Comparison of ENCODE assay signal across 12 cellular contexts in the genomic region with DNA sequence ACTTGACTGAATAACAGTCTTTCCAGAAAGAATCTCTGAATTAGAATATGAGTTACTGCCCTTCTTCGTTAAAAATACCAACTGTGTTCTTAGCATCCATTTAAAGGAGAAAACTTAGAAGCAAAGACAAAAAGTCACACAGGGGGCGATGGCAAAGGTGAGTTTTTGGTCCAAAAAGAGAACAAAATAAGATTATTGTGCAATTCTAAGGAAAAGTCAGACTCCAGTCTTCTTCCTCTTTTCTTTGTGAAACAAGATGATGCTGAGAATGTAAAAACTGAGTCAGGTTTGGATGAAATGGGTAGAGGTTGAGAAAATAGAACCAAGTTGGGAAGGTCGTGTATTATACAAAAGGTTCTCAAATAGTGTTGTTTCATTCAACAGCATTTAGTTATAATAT. TPM values are rescaled to one million over a fixed set of nuclear protein-coding genes. Genes with fewer than 3 reads are reported as not detected.
DNase-seq lines count a peak whose midpoint lies in the region; ATAC-seq, FAIRE-seq and TF ChIP-seq lines count a peak whose summit lies in the region.
"Had no signal": no experiment of that assay in that cellular context is flagged by ENCODE, and none has a peak within 500 bp of the region (broad histone marks: within the 10 kb centered on the region; RNA-seq: fewer than 3 reads in every experiment).

No MANE protein-coding gene starts in this region.

- no peaks in the 10 kb centered on the region for H3F3A ChIP-seq in SK-N-SH (replicated peaks; ENCODE audit: insufficient read depth)
- peaks cover 8% of the 10 kb centered on the region; the same call in 1 of the 2 replicates for H3F3A ChIP-seq in MM.1S (ENCODE audit: insufficient read depth, low read length)

- DNase-seq in SK-N-SH, result no peak
- DNase-seq in MM.1S, result no peak
- no peak for DNase-seq in astrocyte (ENCODE audit: low read depth)
- no peak for DNase-seq in superior temporal gyrus (ENCODE audit: extremely low spot score)
- no peak for DNase-seq in BE2C
- DNase-seq: 8988T, kidney, NCI-H2029 treated with DMSO at 0.1 percent for 48 hours had no signal

- no peak for TF ChIP-seq EP300 in SK-N-SH (IDR thresholded peaks at IDR 0.05; ENCODE audit: borderline replicate concordance in 1 of 2, low read depth in 1 of 2, low read length in 1 of 2)

- 85% methylated on average over 3 of the region's 3 CpGs for WGBS in SK-N-SH (ENCODE audit: low lambda C conversion rate)

- H3K36me3 Mint-ChIP-seq in astrocyte (ENCODE audit: low read depth, unreplicated experiment), result no peaks in the 10 kb centered on the region

- no peak for TF ChIP-seq RAD21 in SK-N-SH (IDR thresholded peaks at IDR 0.05; ENCODE audit: low read length)

- peaks cover 10 to 21% of the 10 kb centered on the region in 2 experiments for H3K36me3 ChIP-seq in SK-N-SH (replicated peaks in 1 of 2; ENCODE audit: control insufficient read depth in 1 of 2, insufficient read depth in 2 of 2, low read length in 1 of 2)
- H3K36me3 ChIP-seq in MM.1S (replicated peaks; ENCODE audit: insufficient read depth, low read length), result no peaks in the 10 kb centered on the region
- H3K36me3 ChIP-seq in astrocyte (ENCODE audit: insufficient read depth, low read length), result no peaks in the 10 kb centered on the region
- H3K36me3 ChIP-seq in neutrophil, result peaks cover 25% of the 10 kb centered on the region
- H3K36me3 ChIP-seq in BE2C, result peaks cover 11% of the 10 kb centered on the region

- H3K9me2 ChIP-seq in SK-N-SH (no peaks in the 10 kb centered on the region), MM.1S (replicated peaks; ENCODE audit: insufficient read depth, low read length) (no peaks in the 10 kb centered on the region)

- H3K4me2 ChIP-seq in SK-N-SH, result peak overlapping the region; percentile 88; the same call in 1 of the 2 replicates
- H3K4me2 ChIP-seq in MM.1S (ENCODE audit: low read depth, low read length), result peak overlapping the region; percentile 81
- peak overlapping the region; percentile 93 for H3K4me2 ChIP-seq in astrocyte (ENCODE audit: low read length)

- H4K20me1 ChIP-seq in SK-N-SH (ENCODE audit: insufficient read depth), result peaks cover 6% of the 10 kb centered on the region; the same call in 1 of the 2 replicates
- H4K20me1 ChIP-seq in MM.1S (ENCODE audit: insufficient read depth, low read length), result no peaks in the 10 kb centered on the region
- H4K20me1 ChIP-seq in astrocyte (ENCODE audit: insufficient read depth, low read length), result peaks cover 17% of the 10 kb centered on the region

- CTCF ChIA-PET in SK-N-SH (lab: Yijun Ruan, JAX), result interaction anchor here (1.0 to 2.2 kb wide), 2 partner anchors 66 to 366 kb away, joined by 3 to 8 read pairs; partner anchors contain the start of gene CEP162

- TF ChIP-seq CTCF in SK-N-SH (IDR thresholded peaks at IDR 0.05) (no peak), MM.1S (IDR thresholded peaks at IDR 0.05; ENCODE audit: low read length) (no peak), astrocyte (IDR thresholded peaks at IDR 0.05; ENCODE audit: insufficient read depth, low read depth, low read length) (no peak), neutrophil (IDR thresholded peaks at IDR 0.05) (no peak), BE2C (IDR thresholded peaks at IDR 0.05; ENCODE audit: low read depth, low read length) (no peak)

- H2AFZ ChIP-seq in SK-N-SH (ENCODE audit: low read depth), result no peak overlapping the region
- no peak overlapping the region for H2AFZ ChIP-seq in MM.1S (ENCODE audit: low read length)
- H2AFZ ChIP-seq in astrocyte (ENCODE audit: low read depth, low read length), result no peak overlapping the region

- H3K27me3 Mint-ChIP-seq in astrocyte (ENCODE audit: low read depth, unreplicated experiment), result no peaks in the 10 kb centered on the region

- no peaks in the 10 kb centered on the region for H3K9me3 ChIP-seq in SK-N-SH
- no peaks in the 10 kb centered on the region for H3K9me3 ChIP-seq in MM.1S (replicated peaks; ENCODE audit: insufficient read depth, low read length)
- no peaks in the 10 kb centered on the region for H3K9me3 ChIP-seq in astrocyte (ENCODE audit: insufficient read depth, low read depth, low read length)
- no peaks in the 10 kb centered on the region for H3K9me3 ChIP-seq in neutrophil
- no peaks in the 10 kb centered on the region for H3K9me3 ChIP-seq in BE2C

- ATAC-seq in SK-N-SH treated with all-trans-retinoic acid at 6 μM for 48 hours, result no peak
- ATAC-seq in GM21381 (IDR thresholded peaks at IDR 0.05; ENCODE audit: unreplicated experiment), result no peak

- H3K9ac ChIP-seq in SK-N-SH, result no peak overlapping the region
- peak overlapping the region; percentile 70; the same call in 1 of the 2 replicates for H3K9ac ChIP-seq in MM.1S (ENCODE audit: low read length)
- H3K9ac ChIP-seq in astrocyte (ENCODE audit: low read length), result no peak overlapping the region

- H3K79me2 ChIP-seq in SK-N-SH (ENCODE audit: insufficient read depth) (peaks cover 31% of the 10 kb centered on the region), MM.1S (ENCODE audit: low read length) (peaks cover 63% of the 10 kb centered on the region), astrocyte (ENCODE audit: insufficient read depth, low read length) (peaks cover 33% of the 10 kb centered on the region)

- no peaks in the 10 kb centered on the region for H3K9me3 Mint-ChIP-seq in astrocyte (ENCODE audit: unreplicated experiment)

- no peak for FAIRE-seq in astrocyte (lab: Jason Lieb, UNC)
- FAIRE-seq: kidney had no signal

- H3K4me3 Mint-ChIP-seq in astrocyte (ENCODE audit: unreplicated experiment), result peak overlapping the region; percentile 93

- no peaks in the 10 kb centered on the region for H3K27me3 ChIP-seq in SK-N-SH (ENCODE audit: insufficient read depth)
- no peaks in the 10 kb centered on the region for H3K27me3 ChIP-seq in MM.1S (replicated peaks; ENCODE audit: insufficient read depth, low read length)
- no peaks in the 10 kb centered on the region for H3K27me3 ChIP-seq in astrocyte (ENCODE audit: insufficient read depth, low read length)
- H3K27me3 ChIP-seq in neutrophil, result peaks cover 29% of the 10 kb centered on the region
- H3K27me3 ChIP-seq in BE2C, result no peaks in the 10 kb centered on the region

- H3K27ac Mint-ChIP-seq in astrocyte (ENCODE audit: unreplicated experiment), result no peak overlapping the region

- H3K4me3 ChIP-seq in SK-N-SH (ENCODE audit: low read depth in 2 of 2, low read length in 1 of 2) (peak overlapping the region in 1 of 2 experiments; percentile 85; a peak in 1 of 4 replicates), MM.1S (ENCODE audit: low read length) (peak overlapping the region; percentile 98), astrocyte (ENCODE audit: insufficient read depth, low read depth, low read length) (no peak overlapping the region), neutrophil (ENCODE audit: low read depth in 1 of 2, low read length in 1 of 2) (peak overlapping the region; percentile 91 to 93), BE2C (ENCODE audit: low read depth, low read length) (no peak overlapping the region)

- peaks cover 8% of the 10 kb centered on the region for H3K4me1 Mint-ChIP-seq in astrocyte (ENCODE audit: low read depth, unreplicated experiment)

- H3K27ac ChIP-seq in SK-N-SH (ENCODE audit: low read depth in 2 of 2, low read length in 1 of 2) (no peak overlapping the region), MM.1S (ENCODE audit: low read length) (peak overlapping the region; percentile 87; the same call in 1 of the 2 replicates), astrocyte (ENCODE audit: low read depth, low read length) (no peak overlapping the region), neutrophil (peak overlapping the region; percentile 94)

- POLR2A ChIA-PET in SK-N-SH (lab: Yijun Ruan, JAX), result no interaction called here

- peaks cover 4 to 10% of the 10 kb centered on the region in 2 experiments; a peak in 3 of 4 replicates for H3K4me1 ChIP-seq in SK-N-SH (ENCODE audit: control insufficient read depth in 1 of 2, insufficient read depth in 2 of 2, low read depth in 1 of 2, low read length in 1 of 2)
- peaks cover 21% of the 10 kb centered on the region for H3K4me1 ChIP-seq in MM.1S (ENCODE audit: low read length)
- peaks cover 4% of the 10 kb centered on the region for H3K4me1 ChIP-seq in astrocyte (ENCODE audit: insufficient read depth, low read length)
- peaks cover 28 to 29% of the 10 kb centered on the region in 2 experiments for H3K4me1 ChIP-seq in neutrophil (ENCODE audit: control insufficient read depth in 1 of 2, insufficient read depth in 1 of 2, low read depth in 1 of 2, low read length in 1 of 2)
- H3K4me1 ChIP-seq in BE2C, result 0 out of 2 replicates have a peak, but pooled peaks cover 5% of the 10 kb centered on the region

TF ChIP-seq in SK-N-SH, 30 proteins besides CTCF, POLR2A, EP300 and RAD21 (continues in another document):
- TF ChIP-seq FOXM1 (IDR thresholded peaks at IDR 0.05; ENCODE audit: low read depth), result no peak
- no peak for TF ChIP-seq FOXJ3 (CRISPR knock-in tag; IDR thresholded peaks at IDR 0.05)
- no peak for TF ChIP-seq SIN3A (IDR thresholded peaks at IDR 0.05; ENCODE audit: borderline replicate concordance, low read depth, low read length)
- no peak for TF ChIP-seq TCF12 (IDR thresholded peaks at IDR 0.05)
- no peak for TF ChIP-seq NRF1 (IDR thresholded peaks at IDR 0.05; ENCODE audit: low read depth, low read length)
- no peak for TF ChIP-seq JUND (IDR thresholded peaks at IDR 0.05)
- TF ChIP-seq RCOR1 (IDR thresholded peaks at IDR 0.05; ENCODE audit: low read length), result no peak
- TF ChIP-seq RFX5 (IDR thresholded peaks at IDR 0.05; ENCODE audit: low read length), result no peak
- TF ChIP-seq MXI1 (IDR thresholded peaks at IDR 0.05; ENCODE audit: low read depth, low read length), result no peak

TF ChIP-seq in SK-N-SH treated with all-trans-retinoic acid at 6 μM for 48 hours, 23 proteins besides CTCF, POLR2A, EP300 and RAD21 (continues in another document):
- no peak for TF ChIP-seq TCF4 (CRISPR knock-in tag; IDR thresholded peaks at IDR 0.05; ENCODE audit: borderline replicate concordance)
- TF ChIP-seq ISL1 (CRISPR knock-in tag; IDR thresholded peaks at IDR 0.05), result no peak
- TF ChIP-seq GLIS3 (CRISPR knock-in tag; IDR thresholded peaks at IDR 0.05), result no peak

RNA-seq across cellular contexts. Expression of gene CYB5R4, which starts 1.6 kb away (rescaled TPM):
- polyA plus RNA-seq in SK-N-SH (2012; rRNA removed), result 3.3 and 4.4 TPM in 2 replicates
- 6.2 and 6.5 TPM in 2 replicates for polyA plus RNA-seq in SK-N-SH (2012; cell fraction: cytosol; rRNA removed)
- 1.4 and 2.3 TPM in 2 replicates for polyA plus RNA-seq in SK-N-SH (2012; cell fraction: nucleus; rRNA removed)
- 13.6 and 14.0 TPM in 2 replicates for total RNA-seq in astrocyte
- polyA plus RNA-seq in BE2C (2012; ENCODE audit: insufficient read depth, insufficient read length, low read depth), result 10.7 TPM

RNA-seq across cellular contexts. Expression of gene RIPPLY2, which starts 7.9 kb away (rescaled TPM):
- 0.33 and 1.3 TPM in 2 replicates for polyA plus RNA-seq in SK-N-SH (2012; rRNA removed)
- polyA plus RNA-seq in SK-N-SH (2012; cell fraction: cytosol; rRNA removed), result 0.53 and 1.3 TPM in 2 replicates
- polyA plus RNA-seq in SK-N-SH (2012; cell fraction: nucleus; rRNA removed), result 0.14 and 0.65 TPM in 2 replicates
- total RNA-seq in astrocyte, result not detected in 2 replicates
- 28.9 TPM for polyA plus RNA-seq in BE2C (2012; ENCODE audit: insufficient read depth, insufficient read length, low read depth)
- total RNA-seq: pulmonary artery endothelial cell had no signal

Comparison
In these comparisons a context has a peak if more than half of its experiments do, and no peak if none do; other contexts are left out.
1. H3K27ac ChIP-seq: peak in MM.1S (single experiment) and neutrophil (single experiment); none in SK-N-SH (0 of 2) and astrocyte (single experiment).
2. H3K4me3 ChIP-seq: peak in MM.1S (single experiment) and neutrophil (2 of 2); none in astrocyte (single experiment) and BE2C (single experiment).
3. Peak in every context shown above with its lines, with median percentiles within 50 percentile points of each other: H3K4me2 ChIP-seq.